24 cellular contexts compared by ENCODE assay signal in genomic region chr12:5768880-5769199, GRCh38.
DNase-seq lines count a peak whose midpoint lies in the region; ATAC-seq, FAIRE-seq and TF ChIP-seq lines count a peak whose summit lies in the region.
"Had no signal": no experiment of that assay in that cellular context is flagged by ENCODE, and none has a peak within 500 bp of the region (broad histone marks: within the 10 kb centered on the region; RNA-seq: fewer than 3 reads in every experiment).

No MANE protein-coding gene starts in this region.

- no peak overlapping the region for H4K8ac ChIP-seq in IMR-90 (ENCODE audit: low read depth in 2 of 2, low read length in 2 of 2)

- no peak overlapping the region for H4K91ac ChIP-seq in IMR-90 (ENCODE audit: insufficient read depth, low read depth, low read length)

- H3K36me3 ChIP-seq in heart right ventricle (no peaks in the 10 kb centered on the region), heart left ventricle (no peaks in the 10 kb centered on the region), IMR-90 (ENCODE audit: control insufficient read depth, insufficient read depth, low read length) (no peaks in the 10 kb centered on the region), pancreas (no peaks in the 10 kb centered on the region)
- H3K36me3 ChIP-seq: BLaER1 treated with 17β-estradiol and CSF1 and Interleukin-3, amounts not matched to agents 10 nM and 100 nM had no signal

- no peak overlapping the region for H4K5ac ChIP-seq in IMR-90 (ENCODE audit: low read depth, low read length)

- intact Hi-C loops in heart right ventricle (cut with DNase I), result no loop called here
- intact Hi-C loops in heart left ventricle (cut with DNase I), result no loop called here
- intact Hi-C loops in IMR-90 (cut with micrococcal nuclease), result no loop called here
- intact Hi-C loops in pancreas (cut with DNase I), result no loop called here

- H2AK9ac ChIP-seq in IMR-90 (replicated peaks; ENCODE audit: low read depth, low read length, poor library complexity), result no peak overlapping the region

- H3K4me3 ChIP-seq in heart right ventricle, result no peak overlapping the region
- no peak overlapping the region for H3K4me3 ChIP-seq in heart left ventricle
- no peak overlapping the region for H3K4me3 ChIP-seq in IMR-90 (ENCODE audit: insufficient read depth, low read depth, low read length)
- no peak overlapping the region for H3K4me3 ChIP-seq in pancreas
- H3K4me3 ChIP-seq: A549; BLaER1 treated with 17β-estradiol and CSF1 and Interleukin-3, amounts not matched to agents 10 nM and 100 nM had no signal

- 57 to 66% methylated on average over 3 of the region's 3 CpGs for WGBS in heart right ventricle, 2 donors
- 46 to 68% (median 62%) methylated on average over 3 of the region's 3 CpGs for WGBS in heart left ventricle, 4 donors
- WGBS in IMR-90 (ENCODE audit: extremely low coverage in 2 of 2, insufficient read length in 1 of 2), 2 experiments, result 21% methylated on average over 2 of the region's 3 CpGs; no CpG with 5 or more reads in 1 of the 2 experiments
- 68 to 74% methylated on average over 3 of the region's 3 CpGs for WGBS in pancreas, 2 donors

- H2BK120ac ChIP-seq in IMR-90 (ENCODE audit: low read depth, low read length), result no peak overlapping the region

- peak in 1 of 8 donors; percentile 31 for ATAC-seq in heart right ventricle
- no peak for ATAC-seq in heart left ventricle
- ATAC-seq in IMR-90 (ENCODE audit: low read depth), result no peak
- ATAC-seq in pancreas, result peak; percentile 34 to 55 (median 47)
- ATAC-seq in HG02798 (IDR thresholded peaks at IDR 0.05; ENCODE audit: poor library complexity, unreplicated experiment), result no peak
- ATAC-seq: A549; CD8-positive, alpha-beta T cell had no signal

- H2AK5ac ChIP-seq in IMR-90 (ENCODE audit: low read depth, low read length), result no peak overlapping the region

- peaks cover 0 to 6% (median 0%) of the 10 kb centered on the region in 11 donors for H3K9me3 ChIP-seq in heart right ventricle
- peaks cover 0 to 11% (median 0%) of the 10 kb centered on the region in 12 donors for H3K9me3 ChIP-seq in heart left ventricle
- no peaks in the 10 kb centered on the region for H3K9me3 ChIP-seq in IMR-90 (ENCODE audit: control insufficient read depth, insufficient read depth, low read length)
- H3K9me3 ChIP-seq in pancreas, result no peaks in the 10 kb centered on the region
- H3K9me3 ChIP-seq: A549, Caco-2 had no signal

- H3K79me1 ChIP-seq in IMR-90 (ENCODE audit: low read depth in 1 of 2, low read length in 2 of 2), result no peaks in the 10 kb centered on the region

- H3K27ac Mint-ChIP-seq in nephron, result peak overlapping the region in 2 of 3 experiments; percentile 33 to 41
- H3K27ac Mint-ChIP-seq: B cell; CD4-positive, alpha-beta T cell; CD8-positive, alpha-beta T cell had no signal

- H3K27ac ChIP-seq in heart right ventricle, result peak overlapping the region in 8 of 10 donors; percentile 3 to 75 (median 26)
- peak overlapping the region in 6 of 12 donors; percentile 4 to 63 (median 48) for H3K27ac ChIP-seq in heart left ventricle
- no peak overlapping the region for H3K27ac ChIP-seq in IMR-90 (ENCODE audit: insufficient read depth, low read length)
- H3K27ac ChIP-seq in pancreas, result peak overlapping the region in 1 of 4 donors; percentile 11
- H3K27ac ChIP-seq: 22Rv1; A549; BLaER1 treated with 17β-estradiol and CSF1 and Interleukin-3, amounts not matched to agents 10 nM and 100 nM; C4-2B had no signal

- no peak overlapping the region for H3K9ac ChIP-seq in IMR-90 (ENCODE audit: low read depth, low read length)
- H3K9ac ChIP-seq: BLaER1 treated with 17β-estradiol and CSF1 and Interleukin-3, amounts not matched to agents 10 nM and 100 nM had no signal

- TF ChIP-seq CTCF in heart right ventricle (IDR thresholded peaks at IDR 0.05), result no peak
- TF ChIP-seq CTCF in heart left ventricle (IDR thresholded peaks at IDR 0.05), result no peak
- TF ChIP-seq CTCF in IMR-90 (conservative IDR thresholded peaks at IDR 0.05; ENCODE audit: low read depth, low read length), result no peak
- no peak for TF ChIP-seq CTCF in nephron (IDR thresholded peaks at IDR 0.05; ENCODE audit: unreplicated experiment in 3 of 3)
- no peak for TF ChIP-seq CTCF in pancreas (IDR thresholded peaks at IDR 0.05)

- H3K56ac ChIP-seq in IMR-90 (ENCODE audit: extremely low read depth, insufficient read depth, low read length), result no peak overlapping the region

- no peak overlapping the region for H3K4ac ChIP-seq in IMR-90 (ENCODE audit: low read depth, low read length)

- no peak for TF ChIP-seq RAD21 in IMR-90 (IDR thresholded peaks at IDR 0.05; ENCODE audit: low read length)

- no peak overlapping the region for H3K4me3 Mint-ChIP-seq in nephron
- H3K4me3 Mint-ChIP-seq: B cell; CD4-positive, alpha-beta T cell; CD8-positive, alpha-beta T cell had no signal

- H3K27me3 ChIP-seq in heart right ventricle (peaks cover 0 to 7% (median 0%) of the 10 kb centered on the region in 7 donors), heart left ventricle (peaks cover 0 to 3% (median 0%) of the 10 kb centered on the region in 9 donors), IMR-90 (ENCODE audit: control insufficient read depth, insufficient read depth, low read length) (peaks cover 32% of the 10 kb centered on the region), pancreas (no peaks in the 10 kb centered on the region)
- H3K27me3 ChIP-seq: BLaER1 treated with 17β-estradiol and CSF1 and Interleukin-3, amounts not matched to agents 10 nM and 100 nM had no signal

- FAIRE-seq in pancreas (lab: Jason Lieb, UNC), result no peak
- FAIRE-seq: A549, D721Med, G401.6, GM12891, GM19239 had no signal

- in situ Hi-C loops in IMR-90 (cut with MboI; ENCODE audit: low sequenced_read_pairs), result no loop called here

- H3K4me1 ChIP-seq in heart right ventricle, result peaks cover 0 to 37% (median 10%) of the 10 kb centered on the region in 9 donors
- peaks cover 0 to 23% (median 13%) of the 10 kb centered on the region in 12 donors for H3K4me1 ChIP-seq in heart left ventricle
- no peaks in the 10 kb centered on the region for H3K4me1 ChIP-seq in IMR-90 (ENCODE audit: control insufficient read depth, insufficient read depth, low read length)
- H3K4me1 ChIP-seq in pancreas, result peaks cover 0 to 11% (median 0%) of the 10 kb centered on the region in 3 donors
- H3K4me1 ChIP-seq: A549; BLaER1 treated with 17β-estradiol and CSF1 and Interleukin-3, amounts not matched to agents 10 nM and 100 nM; Caco-2 had no signal

- H3K36me3 Mint-ChIP-seq in nephron (ENCODE audit: low read depth), result no peaks in the 10 kb centered on the region
- H3K36me3 Mint-ChIP-seq: CD8-positive, alpha-beta T cell had no signal

- H3K4me2 ChIP-seq in IMR-90 (ENCODE audit: low read depth, low read length), result no peak overlapping the region
- H3K4me2 ChIP-seq: A549; BLaER1 treated with 17β-estradiol and CSF1 and Interleukin-3, amounts not matched to agents 10 nM and 100 nM had no signal

- no peak overlapping the region for H3K14ac ChIP-seq in IMR-90 (replicated peaks; ENCODE audit: low read depth, low read length)

- H2BK15ac ChIP-seq in IMR-90 (ENCODE audit: low read depth, low read length), result no peak overlapping the region

- no peaks in the 10 kb centered on the region for H3K9me3 Mint-ChIP-seq in nephron
- H3K9me3 Mint-ChIP-seq: CD4-positive, alpha-beta T cell had no signal

- H3K9me1 ChIP-seq in IMR-90 (ENCODE audit: insufficient read depth, low read length), result no peaks in the 10 kb centered on the region

- no peak overlapping the region for H2BK5ac ChIP-seq in IMR-90 (ENCODE audit: low read depth, low read length, poor library complexity, severe bottlenecking)

- peaks cover 9% of the 10 kb centered on the region for H3K27me3 Mint-ChIP-seq in nephron (ENCODE audit: low read depth)

- CTCF ChIA-PET in IMR-90 (lab: Yijun Ruan, JAX), result no interaction called here

- DNase-seq in heart right ventricle, result no peak
- no peak for DNase-seq in heart left ventricle
- DNase-seq in IMR-90, result no peak
- DNase-seq in pancreas, result no peak
- DNase-seq in cerebellum (ENCODE audit: low spot score), result no peak
- DNase-seq in NCI-H1436 treated with DMSO at 0.1 percent for 48 hours (lab: John Stamatoyannopoulos, UW), result no peak
- DNase-seq: AML-193; Caco-2; Calu3; CD4-positive, alpha-beta T cell; CD8-positive, alpha-beta T cell; DMS79 treated with DMSO at 0.1 percent for 48 hours; GF-D8 had no signal

- no TSS peak for BruUV-seq in IMR-90 (replicated peaks; lab: Mats Ljungman, UMichigan)

- H2BK20ac ChIP-seq in IMR-90 (ENCODE audit: low read depth, low read length), result no peak overlapping the region

- dilution Hi-C loops in IMR-90 (cut with HindIII; ENCODE audit: low sequenced_read_pairs, unreplicated experiment), result no loop called here

- POLR2A ChIA-PET in IMR-90 (lab: Charles Lee; ENCODE audit: unreplicated experiment), result no interaction called here

- H3K18ac ChIP-seq in IMR-90 (ENCODE audit: low read depth, low read length), result no peak overlapping the region

- peaks cover 26% of the 10 kb centered on the region for H3K4me1 Mint-ChIP-seq in nephron
- H3K4me1 Mint-ChIP-seq: B cell had no signal

- H3K23ac ChIP-seq in IMR-90 (ENCODE audit: low read depth, low read length), result no peak overlapping the region

- H2AFZ ChIP-seq in IMR-90 (replicated peaks; ENCODE audit: low read length, poor library complexity), result peak overlapping the region; percentile 14

- H4K20me1 ChIP-seq in IMR-90 (ENCODE audit: insufficient read depth, low read length), result no peaks in the 10 kb centered on the region
- H4K20me1 ChIP-seq: BLaER1 treated with 17β-estradiol and CSF1 and Interleukin-3, amounts not matched to agents 10 nM and 100 nM had no signal

- TF ChIP-seq POLR2A in heart left ventricle (IDR thresholded peaks at IDR 0.05) (no peak), IMR-90 (IDR thresholded peaks at IDR 0.05; ENCODE audit: low read depth, low read length) (no peak)

TF ChIP-seq in IMR-90, 13 proteins besides CTCF, POLR2A, EP300 and RAD21:
- TF ChIP-seq MXI1 (IDR thresholded peaks at IDR 0.05; ENCODE audit: borderline replicate concordance, low read depth, low read length) (no peak), USF2 (IDR thresholded peaks at IDR 0.05; ENCODE audit: low read depth, low read length) (no peak), FOS (IDR thresholded peaks at IDR 0.05; ENCODE audit: low read depth, low read length) (no peak), RCOR1 (IDR thresholded peaks at IDR 0.05; ENCODE audit: insufficient replicate concordance, low read length) (no peak)
TF ChIP-seq in IMR-90: peak in this region for 0.

Comparison
In these comparisons a context has a peak if more than half of its experiments do, and no peak if none do; other contexts are left out.
1. ATAC-seq: peak in pancreas (4 of 4); none in heart left ventricle (0 of 4), IMR-90 (single experiment) and HG02798 (single experiment).